ENCODE assay signal across 8 cellular contexts in the genomic region with DNA sequence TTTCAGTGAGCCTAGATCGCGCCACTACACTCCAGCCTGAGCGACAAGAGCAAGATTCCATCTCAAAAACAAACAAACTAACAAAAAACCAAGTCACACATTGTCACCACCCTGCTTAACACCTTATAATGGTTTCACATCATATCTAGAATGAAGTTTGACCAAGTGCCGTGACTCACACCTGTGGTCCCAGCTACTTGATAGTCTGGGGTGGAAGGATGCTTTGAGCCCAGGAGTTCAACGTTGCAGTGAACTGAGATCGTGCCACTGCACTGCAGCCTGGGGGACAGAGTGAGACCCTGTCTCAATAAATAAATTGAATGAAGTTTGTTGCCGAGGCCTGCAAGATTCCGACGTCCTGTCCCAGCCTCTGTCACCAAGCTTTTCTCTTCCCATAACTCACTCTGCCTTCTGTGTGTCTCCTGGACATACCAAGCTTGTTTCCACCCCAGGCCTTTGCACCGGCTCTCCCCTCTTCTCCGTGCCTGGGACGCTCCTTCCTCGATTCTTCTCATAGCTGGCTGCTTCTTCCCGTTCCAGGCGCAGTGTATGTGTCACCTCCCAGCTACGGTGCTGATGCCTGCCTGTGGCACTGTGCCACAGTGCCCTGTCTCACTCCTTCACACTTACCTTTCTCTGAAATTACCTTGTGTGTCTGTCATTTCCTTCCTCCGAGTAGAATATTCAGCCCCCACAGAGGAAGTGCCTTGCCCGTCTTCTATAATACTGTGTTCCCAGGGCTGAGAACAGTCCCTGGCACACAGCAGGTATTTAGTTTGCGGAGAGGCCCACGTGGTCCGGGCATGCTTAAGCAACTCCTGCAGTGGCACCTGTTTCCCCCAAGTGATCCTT. TPM values are rescaled to one million over a fixed set of nuclear protein-coding genes. Genes with fewer than 3 reads are reported as not detected.
DNase-seq lines count a peak whose midpoint lies in the region; ATAC-seq, FAIRE-seq and TF ChIP-seq lines count a peak whose summit lies in the region.

No MANE protein-coding gene starts in this region.

- peak overlapping the region; percentile 44 for H3K4me2 ChIP-seq in keratinocyte (ENCODE audit: control insufficient read depth, extremely low read depth, insufficient read depth, low read depth, low read length)

- H3K27ac ChIP-seq in keratinocyte (ENCODE audit: control insufficient read depth, insufficient read depth, low read length) (no peak overlapping the region), thymus (ENCODE audit: low read depth) (peak overlapping the region; percentile 50)

- TF ChIP-seq CTCF in keratinocyte (optimal IDR thresholded peaks at IDR 0.05 in 1 of 3, IDR thresholded peaks at IDR 0.05 in 1 of 3, conservative IDR thresholded peaks at IDR 0.05 in 1 of 3; ENCODE audit: extremely low read depth in 1 of 3, insufficient read depth in 2 of 3, low read length in 3 of 3): no peak

- H3K9me3 ChIP-seq in keratinocyte (ENCODE audit: control insufficient read depth, low read depth, low read length): no peaks in the 10 kb centered on the region
- no peaks in the 10 kb centered on the region for H3K9me3 ChIP-seq in thymus (ENCODE audit: control insufficient read depth)

- H2AFZ ChIP-seq in keratinocyte (ENCODE audit: control insufficient read depth, low read length): no peak overlapping the region

- no peak overlapping the region for H3K9ac ChIP-seq in keratinocyte (ENCODE audit: control insufficient read depth, extremely low read depth, insufficient read depth, low read length)

- peak; percentile 39 for FAIRE-seq in keratinocyte (lab: Jason Lieb, UNC)

- DNase-seq in activated gamma-delta T cell treated with Interleukin-2 at 50 U/mL for 16 hours (peak; percentile 28), activated gamma-delta T cell (lab: John Stamatoyannopoulos, UW) (no peak), keratinocyte (ENCODE audit: low read depth, low spot score) (no peak), inferior parietal cortex (ENCODE audit: extremely low spot score) (no peak)
- DNase-seq in activated CD4-positive, alpha-beta T cell treated with anti-CD3 and anti-CD28 coated beads, Interleukin-2, amount 50 U/mL, for 1 hour: peak; percentile 40

- H4K20me1 ChIP-seq in keratinocyte (ENCODE audit: control insufficient read depth, extremely low read depth, insufficient read depth, low read length): no peaks in the 10 kb centered on the region

- H3K9me1 ChIP-seq in keratinocyte (ENCODE audit: control insufficient read depth, extremely low read depth, insufficient read depth, low read length): no peaks in the 10 kb centered on the region

- H3K27me3 ChIP-seq in keratinocyte (ENCODE audit: control insufficient read depth, extremely low read depth, insufficient read depth, low read length) (no peaks in the 10 kb centered on the region), thymus (ENCODE audit: control insufficient read depth, insufficient read depth) (peaks cover 6% of the 10 kb centered on the region)

- H3K4me3 ChIP-seq in keratinocyte (ENCODE audit: control insufficient read depth in 2 of 3, extremely low read depth in 1 of 3, insufficient read depth in 2 of 3, low read depth in 1 of 3, low read length in 3 of 3): no peak overlapping the region
- no peak overlapping the region for H3K4me3 ChIP-seq in thymus (ENCODE audit: low read length)

- 74% methylated on average over 21 of the region's 21 CpGs for WGBS in thymus

- ATAC-seq in HG03045 (IDR thresholded peaks at IDR 0.05; ENCODE audit: unreplicated experiment) (no peak), HG02588 (IDR thresholded peaks at IDR 0.05; ENCODE audit: unreplicated experiment) (no peak)

- dilution Hi-C loops in keratinocyte (cut with MboI; ENCODE audit: extremely low pct_ligation_motif_present, low sequenced_read_pairs): no loop called here

- H3K79me2 ChIP-seq in keratinocyte (ENCODE audit: control insufficient read depth, insufficient read depth, low read length): peaks cover 3% of the 10 kb centered on the region

- H3K36me3 ChIP-seq in keratinocyte (ENCODE audit: control insufficient read depth in 2 of 2, extremely low read depth in 1 of 2, insufficient read depth in 2 of 2, low read length in 2 of 2): no peaks in the 10 kb centered on the region
- H3K36me3 ChIP-seq in thymus (ENCODE audit: control insufficient read depth, insufficient read depth): no peaks in the 10 kb centered on the region

- H3K4me1 ChIP-seq in keratinocyte (ENCODE audit: control insufficient read depth, extremely low read depth, insufficient read depth, low read length): peaks cover 13% of the 10 kb centered on the region
- H3K4me1 ChIP-seq in thymus (ENCODE audit: control insufficient read depth, insufficient read depth, low read length): peaks cover 18% of the 10 kb centered on the region

RNA-seq across cellular contexts. Expression of a gene that starts 3.8 kb away (rescaled TPM):
- polyA plus RNA-seq in keratinocyte (13.4 to 56.3 TPM (median 15.4 TPM) in 3 replicates), thymus (17.4 TPM)
- polyA plus RNA-seq in keratinocyte (2011; ENCODE audit: low read depth): 1.7 TPM
- polyA plus RNA-seq in keratinocyte (2011; cell fraction: cytosol; rRNA removed): 33.8 and 43.7 TPM in 2 replicates
- 53.2 and 65.0 TPM in 2 replicates for polyA plus RNA-seq in keratinocyte (2011; cell fraction: nucleus; rRNA removed)
- 16.7 and 65.0 TPM in 2 replicates for polyA plus RNA-seq in keratinocyte (2012; ENCODE audit: low replicate concordance)
- 22.0 to 167 TPM (median 24.1 TPM) in 3 replicates for polyA minus RNA-seq in keratinocyte
- 43.0 TPM for polyA minus RNA-seq in keratinocyte (2011; cell fraction: cytosol; rRNA and poly(A)+ RNA removed)
- polyA minus RNA-seq in keratinocyte (2011; cell fraction: nucleus; rRNA and poly(A)+ RNA removed): 30.9 and 42.4 TPM in 2 replicates

RNA-seq across cellular contexts. Expression of a gene that starts 23.6 kb away (rescaled TPM):
- polyA plus RNA-seq in keratinocyte (31.6 to 37.3 TPM (median 32.6 TPM) in 3 replicates), thymus (53.9 TPM)
- polyA plus RNA-seq in keratinocyte (2011; ENCODE audit: low read depth): 7.1 TPM
- polyA plus RNA-seq in keratinocyte (2011; cell fraction: cytosol; rRNA removed): 30.3 and 30.6 TPM in 2 replicates
- 78.6 and 91.6 TPM in 2 replicates for polyA plus RNA-seq in keratinocyte (2011; cell fraction: nucleus; rRNA removed)
- 26.6 TPM in 2 replicates for polyA plus RNA-seq in keratinocyte (2012; ENCODE audit: low replicate concordance)
- 24.3 to 38.7 TPM (median 25.7 TPM) in 3 replicates for polyA minus RNA-seq in keratinocyte
- polyA minus RNA-seq in keratinocyte (2011; cell fraction: cytosol; rRNA and poly(A)+ RNA removed): 22.8 TPM
- 13.7 and 13.9 TPM in 2 replicates for polyA minus RNA-seq in keratinocyte (2011; cell fraction: nucleus; rRNA and poly(A)+ RNA removed)

Comparison
In these comparisons a context has a peak if more than half of its experiments do, and no peak if none do; other contexts are left out.
1. DNase-seq: peak in activated gamma-delta T cell treated with Interleukin-2 at 50 U/mL for 16 hours (single experiment) and activated CD4-positive, alpha-beta T cell treated with anti-CD3 and anti-CD28 coated beads, Interleukin-2, amount 50 U/mL, for 1 hour (single experiment); none in activated gamma-delta T cell (single experiment), keratinocyte (single experiment) and inferior parietal cortex (single experiment).